Comparison of ENCODE assay signal across 17 cellular contexts in genomic region chr11:61860054-61860903, GRCh38. TPM values are rescaled to one million over a fixed set of nuclear protein-coding genes. Genes with fewer than 3 reads are reported as not detected.
A peak's percentile ranks its signal among the peaks of the same experiment; 100 is the strongest.
DNase-seq lines count a peak whose midpoint lies in the region; ATAC-seq and TF ChIP-seq lines count a peak whose summit lies in the region.
"Had no signal": no experiment of that assay in that cellular context is flagged by ENCODE, and none has a peak within 500 bp of the region (broad histone marks: within the 10 kb centered on the region; RNA-seq: fewer than 3 reads in every experiment).

No MANE protein-coding gene starts in this region.

- ATAC-seq in mucosa of descending colon (peak; percentile 74), GM21576 (IDR thresholded peaks at IDR 0.05; ENCODE audit: unreplicated experiment) (no peak)
- no peak for ATAC-seq in stimulated activated naive CD8-positive, alpha-beta T cell treated with anti-CD3 and anti-CD28 coated beads, Interleukin-15, Interleukin-2, amounts not matched to agents 100 U/mL and 50 U/mL, for 24 hours
- ATAC-seq: activated T-helper 17 cell treated with anti-CD3 and anti-CD28 coated beads, Interleukin-2, amount 50 U/mL, for 72 hours; naive thymus-derived CD4-positive, alpha-beta T cell had no signal

- peak; percentile 80 for DNase-seq in NCI-H2196 treated with DMSO at 0.1 percent for 48 hours (lab: John Stamatoyannopoulos, UW; ENCODE audit: unreplicated experiment)
- no peak for DNase-seq in endodermal cell
- DNase-seq in mucosa of descending colon = peak in 2 of 3 donors; percentile 78 to 82
- DNase-seq in GOT3 (lab: John Stamatoyannopoulos, UW) = no peak
- no peak for DNase-seq in kidney glomerular epithelial cell (lab: John Stamatoyannopoulos, UW)
- no peak for DNase-seq in stimulated activated naive CD8-positive, alpha-beta T cell treated with anti-CD3 and anti-CD28 coated beads, Interleukin-15, Interleukin-2, amounts not matched to agents 100 U/mL and 50 U/mL, for 24 hours
- DNase-seq: activated CD4-positive, alpha-beta T cell treated with anti-CD3 and anti-CD28 coated beads, Interleukin-2, amount 10 ng/mL, durations not matched to agents 24 days and 14 days; DMS79; immature natural killer cell; naive thymus-derived CD4-positive, alpha-beta T cell; NCI-H187 treated with DMSO at 0.1 percent for 48 hours; upper lobe of left lung had no signal

- H3K36me3 ChIP-seq in endodermal cell (ENCODE audit: control insufficient read depth, insufficient read depth, low read length) (peaks cover 68% of the 10 kb centered on the region), mucosa of descending colon (ENCODE audit: low read depth) (no peaks in the 10 kb centered on the region)

- no peak overlapping the region for H3K9ac ChIP-seq in endodermal cell (ENCODE audit: extremely low read depth, low read length, poor library complexity, severe bottlenecking)

- H3K4me3 ChIP-seq in endodermal cell (ENCODE audit: low read length) = no peak overlapping the region
- H3K4me3 ChIP-seq in mucosa of descending colon = no peak overlapping the region
- H3K4me3 ChIP-seq: esophagus muscularis mucosa, upper lobe of left lung had no signal

- H3K27ac Mint-ChIP-seq in endodermal cell = no peak overlapping the region
- H3K27ac Mint-ChIP-seq: activated CD4-positive, alpha-beta T cell treated with anti-CD3 and anti-CD28 coated beads, Interleukin-2, amount 10 ng/mL, durations not matched to agents 24 days and 14 days; activated T-helper 17 cell treated with anti-CD3 and anti-CD28 coated beads, Interleukin-2, amount 50 U/mL, for 72 hours had no signal

- no peak overlapping the region for H3K4me3 Mint-ChIP-seq in endodermal cell
- H3K4me3 Mint-ChIP-seq: activated CD4-positive, alpha-beta T cell treated with anti-CD3 and anti-CD28 coated beads, Interleukin-2, amount 10 ng/mL, durations not matched to agents 24 days and 14 days; activated T-helper 17 cell treated with anti-CD3 and anti-CD28 coated beads, Interleukin-2, amount 50 U/mL, for 72 hours; central memory CD8-positive, alpha-beta T cell; immature natural killer cell; naive thymus-derived CD4-positive, alpha-beta T cell had no signal

- no peak for TF ChIP-seq CTCF in C4-2B (conservative IDR thresholded peaks at IDR 0.05)
- no peak for TF ChIP-seq CTCF in endodermal cell (conservative IDR thresholded peaks at IDR 0.05)
- TF ChIP-seq CTCF in mucosa of descending colon (IDR thresholded peaks at IDR 0.05) = no peak

- H3K27ac ChIP-seq in C4-2B (peak overlapping the region; percentile 14), endodermal cell (ENCODE audit: low read depth, low read length) (peak overlapping the region; percentile 1)
- H3K27ac ChIP-seq: upper lobe of left lung had no signal

- no peaks in the 10 kb centered on the region for H3K4me1 Mint-ChIP-seq in endodermal cell
- H3K4me1 Mint-ChIP-seq: activated CD4-positive, alpha-beta T cell treated with anti-CD3 and anti-CD28 coated beads, Interleukin-2, amount 10 ng/mL, durations not matched to agents 24 days and 14 days; activated T-helper 17 cell treated with anti-CD3 and anti-CD28 coated beads, Interleukin-2, amount 50 U/mL, for 72 hours; central memory CD8-positive, alpha-beta T cell; immature natural killer cell; naive thymus-derived CD4-positive, alpha-beta T cell had no signal

- no peaks in the 10 kb centered on the region for H3K9me3 Mint-ChIP-seq in endodermal cell
- H3K9me3 Mint-ChIP-seq: activated CD4-positive, alpha-beta T cell treated with anti-CD3 and anti-CD28 coated beads, Interleukin-2, amount 10 ng/mL, durations not matched to agents 24 days and 14 days; activated T-helper 17 cell treated with anti-CD3 and anti-CD28 coated beads, Interleukin-2, amount 50 U/mL, for 72 hours; central memory CD8-positive, alpha-beta T cell; immature natural killer cell; naive thymus-derived CD4-positive, alpha-beta T cell had no signal

- H3K36me3 Mint-ChIP-seq in endodermal cell (ENCODE audit: low read depth) = peaks cover 57% of the 10 kb centered on the region

- no peaks in the 10 kb centered on the region for H3K27me3 Mint-ChIP-seq in endodermal cell (ENCODE audit: insufficient read depth)
- H3K27me3 Mint-ChIP-seq: activated CD4-positive, alpha-beta T cell treated with anti-CD3 and anti-CD28 coated beads, Interleukin-2, amount 10 ng/mL, durations not matched to agents 24 days and 14 days; activated T-helper 17 cell treated with anti-CD3 and anti-CD28 coated beads, Interleukin-2, amount 50 U/mL, for 72 hours; central memory CD8-positive, alpha-beta T cell; naive thymus-derived CD4-positive, alpha-beta T cell had no signal

- WGBS in endodermal cell (ENCODE audit: insufficient coverage in 1 of 2, insufficient read length in 1 of 2), 2 experiments = 95% methylated on average over 15 to 16 of the region's 16 CpGs

- no peaks in the 10 kb centered on the region for H3K9me3 ChIP-seq in endodermal cell (ENCODE audit: control insufficient read depth, low read length)
- no peaks in the 10 kb centered on the region for H3K9me3 ChIP-seq in mucosa of descending colon
- H3K9me3 ChIP-seq: esophagus muscularis mucosa, upper lobe of left lung had no signal

- H3K4me1 ChIP-seq in endodermal cell (ENCODE audit: control insufficient read depth, insufficient read depth, low read length) (no peaks in the 10 kb centered on the region), mucosa of descending colon (ENCODE audit: low read depth) (no peaks in the 10 kb centered on the region)
- H3K4me1 ChIP-seq: upper lobe of left lung had no signal

- no peaks in the 10 kb centered on the region for H3K27me3 ChIP-seq in endodermal cell (ENCODE audit: control insufficient read depth, insufficient read depth, low read length, poor library complexity, severe bottlenecking)
- H3K27me3 ChIP-seq: esophagus muscularis mucosa, upper lobe of left lung had no signal

- intact Hi-C loops in mucosa of descending colon (cut with DNase I, micrococcal nuclease) = no loop called here

RNA-seq across cellular contexts. Expression of gene FADS3, which starts 31.1 kb away (rescaled TPM):
- total RNA-seq in endodermal cell = 10 to 100 TPM; 24.8 to 28.4 TPM
- polyA plus RNA-seq in endodermal cell (2013, experiment 1 of 2) = 13.6 TPM
- 15.8 TPM for polyA plus RNA-seq in endodermal cell (2013, experiment 2 of 2)
- total RNA-seq in mucosa of descending colon = 10 to 100 TPM in 2 of 3 donors, 1 to 10 TPM in 1; 8.4 to 21.0 (median 11.5) TPM

RNA-seq across cellular contexts. Expression of gene FADS2, which starts 32.2 kb away (rescaled TPM):
- total RNA-seq in endodermal cell = 100 to 1,000 TPM; 344 to 381 TPM
- 632 TPM for polyA plus RNA-seq in endodermal cell (2013, experiment 1 of 2)
- polyA plus RNA-seq in endodermal cell (2013, experiment 2 of 2) = 646 TPM
- 10 to 100 TPM in 1 of 3 donors, 1 to 10 TPM in 2; 2.5 to 29.3 (median 8.6) TPM for total RNA-seq in mucosa of descending colon

RNA-seq across cellular contexts. Expression of gene FADS1, which starts 43.5 kb away (rescaled TPM):
- total RNA-seq in endodermal cell (100 to 1,000 TPM; 127 to 138 TPM), mucosa of descending colon (10 to 100 TPM in 1 of 3 donors, 1 to 10 TPM in 2; 2.8 to 17.3 (median 7.3) TPM)
- polyA plus RNA-seq in endodermal cell (2013, experiment 1 of 2) = 197 TPM
- 191 TPM for polyA plus RNA-seq in endodermal cell (2013, experiment 2 of 2)

RNA-seq across cellular contexts. Expression of gene RAB3IL1, which starts 57.1 kb away (rescaled TPM):
- total RNA-seq in endodermal cell (10 to 100 TPM in 1 of 2 donors, 1 to 10 TPM in 1; 9.7 to 14.9 TPM), mucosa of descending colon (10 to 100 TPM in 2 of 3 donors, 1 to 10 TPM in 1; 2.6 to 15.0 (median 11.8) TPM)
- 8.2 TPM for polyA plus RNA-seq in endodermal cell (2013, experiment 1 of 2)
- polyA plus RNA-seq in endodermal cell (2013, experiment 2 of 2) = 3.6 TPM
- total RNA-seq: activated T-helper 17 cell treated with anti-CD3 and anti-CD28 coated beads, Interleukin-2, amount 50 U/mL, for 72 hours had no signal
- polyA plus RNA-seq: immature natural killer cell; naive thymus-derived CD4-positive, alpha-beta T cell had no signal

Comparison
In these comparisons a context has a peak if more than half of its experiments do, and no peak if none do; other contexts are left out.
1. DNase-seq: peak in NCI-H2196 treated with DMSO at 0.1 percent for 48 hours (single experiment) and mucosa of descending colon (2 of 3); none in endodermal cell (single experiment), GOT3 (single experiment), kidney glomerular epithelial cell (single experiment) and stimulated activated naive CD8-positive, alpha-beta T cell treated with anti-CD3 and anti-CD28 coated beads, Interleukin-15, Interleukin-2, amounts not matched to agents 100 U/mL and 50 U/mL, for 24 hours (single experiment).
2. RNA of gene FADS2, which starts 32.2 kb away (total RNA-seq): 344 to 381 TPM in endodermal cell; 2.5 to 29.3 TPM in mucosa of descending colon; every median in the first group is over 10 times any median in the second.
3. RNA of gene FADS1, which starts 43.5 kb away (total RNA-seq): 127 to 138 TPM in endodermal cell; 2.8 to 17.3 TPM in mucosa of descending colon; every median in the first group is over 4 times any median in the second.